ENCODE assay signal across 17 cellular contexts in genomic region chr1:153466908-153467307, GRCh38. TPM values are rescaled to one million over a fixed set of nuclear protein-coding genes. Genes with fewer than 3 reads are reported as not detected.
DNase-seq lines count a peak whose midpoint lies in the region; ATAC-seq, FAIRE-seq and TF ChIP-seq lines count a peak whose summit lies in the region.
"Had no signal": no experiment of that assay in that cellular context is flagged by ENCODE, and none has a peak within 500 bp of the region (broad histone marks: within the 10 kb centered on the region; RNA-seq: fewer than 3 reads in every experiment).

No MANE protein-coding gene starts in this region.

- no peaks in the 10 kb centered on the region for H4K20me1 ChIP-seq in astrocyte (ENCODE audit: insufficient read depth, low read length)

- H3K27me3 Mint-ChIP-seq in astrocyte (ENCODE audit: low read depth, unreplicated experiment), result peaks cover 40% of the 10 kb centered on the region
- peaks cover 27% of the 10 kb centered on the region for H3K27me3 Mint-ChIP-seq in activated naive CD8-positive, alpha-beta T cell treated with anti-CD3 and anti-CD28 coated beads, Interleukin-2, amount 50 U/mL, for 24 hours

- H3K4me1 ChIP-seq in cardiac muscle cell (ENCODE audit: low read depth) (peaks cover 16% of the 10 kb centered on the region), left ventricle myocardium inferior (peaks cover 20% of the 10 kb centered on the region), astrocyte (ENCODE audit: insufficient read depth, low read length) (peaks cover 16% of the 10 kb centered on the region)
- H3K4me1 ChIP-seq: Caco-2 had no signal

- peak overlapping the region; percentile 66 for H3K4me2 ChIP-seq in astrocyte (ENCODE audit: low read length)
- H3K4me2 ChIP-seq: PC-9 had no signal

- H3K9me3 ChIP-seq in cardiac muscle cell (ENCODE audit: low read depth) (no peaks in the 10 kb centered on the region), left ventricle myocardium inferior (replicated peaks) (peaks cover 10% of the 10 kb centered on the region), astrocyte (ENCODE audit: insufficient read depth, low read depth, low read length) (no peaks in the 10 kb centered on the region)

- TF ChIP-seq CTCF in cardiac muscle cell (IDR thresholded peaks at IDR 0.05; ENCODE audit: low read depth, low read length) (no peak), left ventricle myocardium inferior (IDR thresholded peaks at IDR 0.05; ENCODE audit: borderline replicate concordance) (no peak), astrocyte (IDR thresholded peaks at IDR 0.05; ENCODE audit: insufficient read depth, low read depth, low read length) (no peak)

- no peaks in the 10 kb centered on the region for H3K36me3 Mint-ChIP-seq in astrocyte (ENCODE audit: low read depth, unreplicated experiment)
- no peaks in the 10 kb centered on the region for H3K36me3 Mint-ChIP-seq in activated naive CD8-positive, alpha-beta T cell treated with anti-CD3 and anti-CD28 coated beads, Interleukin-2, amount 50 U/mL, for 24 hours (ENCODE audit: low read depth)

- no peak for ATAC-seq in activated naive CD8-positive, alpha-beta T cell treated with anti-CD3 and anti-CD28 coated beads, Interleukin-2, amount 50 U/mL, for 24 hours
- ATAC-seq: HepG2 had no signal

- H3K79me2 ChIP-seq in astrocyte (ENCODE audit: insufficient read depth, low read length), result no peaks in the 10 kb centered on the region

- H3K4me3 Mint-ChIP-seq in astrocyte (ENCODE audit: unreplicated experiment), result no peak overlapping the region
- no peak overlapping the region for H3K4me3 Mint-ChIP-seq in activated naive CD8-positive, alpha-beta T cell treated with anti-CD3 and anti-CD28 coated beads, Interleukin-2, amount 50 U/mL, for 24 hours

- H3K27ac ChIP-seq in cardiac muscle cell (peak overlapping the region; percentile 87), left ventricle myocardium inferior (replicated peaks) (no peak overlapping the region), astrocyte (ENCODE audit: low read depth, low read length) (peak overlapping the region; percentile 30)
- H3K27ac ChIP-seq: 22Rv1, PC-9 had no signal

- no peak overlapping the region for H3K27ac Mint-ChIP-seq in astrocyte (ENCODE audit: unreplicated experiment)
- H3K27ac Mint-ChIP-seq in activated naive CD8-positive, alpha-beta T cell treated with anti-CD3 and anti-CD28 coated beads, Interleukin-2, amount 50 U/mL, for 24 hours, result no peak overlapping the region

- intact Hi-C loops in left ventricle myocardium inferior (cut with micrococcal nuclease), result no loop called here

- no peak overlapping the region for H2AFZ ChIP-seq in astrocyte (ENCODE audit: low read depth, low read length)
- H2AFZ ChIP-seq: PC-9 had no signal

- H3K4me3 ChIP-seq in cardiac muscle cell, result no peak overlapping the region
- no peak overlapping the region for H3K4me3 ChIP-seq in left ventricle myocardium inferior
- H3K4me3 ChIP-seq in astrocyte (ENCODE audit: insufficient read depth, low read depth, low read length), result no peak overlapping the region
- H3K4me3 ChIP-seq: PC-9 had no signal

- no peak overlapping the region for H3K9ac ChIP-seq in astrocyte (ENCODE audit: low read length)

- peaks cover 5% of the 10 kb centered on the region for H3K4me1 Mint-ChIP-seq in astrocyte (ENCODE audit: low read depth, unreplicated experiment)
- H3K4me1 Mint-ChIP-seq in activated naive CD8-positive, alpha-beta T cell treated with anti-CD3 and anti-CD28 coated beads, Interleukin-2, amount 50 U/mL, for 24 hours, result peaks cover 3% of the 10 kb centered on the region

- no peak for FAIRE-seq in astrocyte (lab: Jason Lieb, UNC)
- FAIRE-seq: GM19239 had no signal

- H3K27me3 ChIP-seq in cardiac muscle cell (no peaks in the 10 kb centered on the region), left ventricle myocardium inferior (ENCODE audit: low read depth) (peaks cover 12% of the 10 kb centered on the region), astrocyte (ENCODE audit: insufficient read depth, low read length) (no peaks in the 10 kb centered on the region)

- DNase-seq in cardiac muscle cell (ENCODE audit: low read depth in 1 of 2, low spot score in 1 of 2), result peak; percentile 5 to 79
- DNase-seq in left ventricle myocardium inferior, result no peak
- DNase-seq in astrocyte (ENCODE audit: low read depth), result peak; percentile 66
- DNase-seq in iris pigment epithelial cell (ENCODE audit: low read depth), result peak; percentile 18
- no peak for DNase-seq in AML-193 (lab: John Stamatoyannopoulos, UW)
- DNase-seq in RKO (ENCODE audit: low spot score), result no peak
- DNase-seq in SW 1271 (lab: John Stamatoyannopoulos, UW), result no peak
- no peak for DNase-seq in activated naive CD8-positive, alpha-beta T cell treated with anti-CD3 and anti-CD28 coated beads, Interleukin-2, amount 50 U/mL, for 24 hours
- DNase-seq: Caco-2, MM.1S, NCI-H1105, NCI-H1694 treated with DMSO at 0.1 percent for 48 hours, PC-9 had no signal

- H3K36me3 ChIP-seq in cardiac muscle cell, result no peaks in the 10 kb centered on the region
- no peaks in the 10 kb centered on the region for H3K36me3 ChIP-seq in left ventricle myocardium inferior
- no peaks in the 10 kb centered on the region for H3K36me3 ChIP-seq in astrocyte (ENCODE audit: insufficient read depth, low read length)

- H3K9me3 Mint-ChIP-seq in astrocyte (ENCODE audit: unreplicated experiment), result peaks cover 14% of the 10 kb centered on the region
- peaks cover 10% of the 10 kb centered on the region for H3K9me3 Mint-ChIP-seq in activated naive CD8-positive, alpha-beta T cell treated with anti-CD3 and anti-CD28 coated beads, Interleukin-2, amount 50 U/mL, for 24 hours

RNA-seq across cellular contexts. Expression of gene S100A7, which starts 6.5 kb away (rescaled TPM):
- total RNA-seq in cardiac muscle cell (not detected in 2 replicates), left ventricle myocardium inferior (not detected), astrocyte (not detected in 2 replicates)
- not detected in 2 replicates for polyA plus RNA-seq in cardiac muscle cell
- total RNA-seq: Caco-2, H4, HepG2, PC-9 had no signal
- polyA plus RNA-seq: HepG2 had no signal

RNA-seq across cellular contexts. Expression of gene S100A7A, which starts 50.6 kb away (rescaled TPM):
- total RNA-seq in cardiac muscle cell, result not detected in 2 replicates
- not detected in 2 replicates for polyA plus RNA-seq in cardiac muscle cell
- total RNA-seq in left ventricle myocardium inferior, result not detected
- total RNA-seq in astrocyte, result not detected in 2 replicates
- total RNA-seq: Caco-2, H4, HepG2, PC-9 had no signal
- polyA plus RNA-seq: HepG2 had no signal

Comparison
In these comparisons a context has a peak if more than half of its experiments do, and no peak if none do; other contexts are left out.
1. DNase-seq: peak in cardiac muscle cell (2 of 2), astrocyte (single experiment) and iris pigment epithelial cell (single experiment); none in left ventricle myocardium inferior (single experiment), AML-193 (0 of 2), RKO (single experiment), SW 1271 (0 of 2) and activated naive CD8-positive, alpha-beta T cell treated with anti-CD3 and anti-CD28 coated beads, Interleukin-2, amount 50 U/mL, for 24 hours (single experiment).